Comparison of ENCODE assay signal across 8 cellular contexts in the genomic region with DNA sequence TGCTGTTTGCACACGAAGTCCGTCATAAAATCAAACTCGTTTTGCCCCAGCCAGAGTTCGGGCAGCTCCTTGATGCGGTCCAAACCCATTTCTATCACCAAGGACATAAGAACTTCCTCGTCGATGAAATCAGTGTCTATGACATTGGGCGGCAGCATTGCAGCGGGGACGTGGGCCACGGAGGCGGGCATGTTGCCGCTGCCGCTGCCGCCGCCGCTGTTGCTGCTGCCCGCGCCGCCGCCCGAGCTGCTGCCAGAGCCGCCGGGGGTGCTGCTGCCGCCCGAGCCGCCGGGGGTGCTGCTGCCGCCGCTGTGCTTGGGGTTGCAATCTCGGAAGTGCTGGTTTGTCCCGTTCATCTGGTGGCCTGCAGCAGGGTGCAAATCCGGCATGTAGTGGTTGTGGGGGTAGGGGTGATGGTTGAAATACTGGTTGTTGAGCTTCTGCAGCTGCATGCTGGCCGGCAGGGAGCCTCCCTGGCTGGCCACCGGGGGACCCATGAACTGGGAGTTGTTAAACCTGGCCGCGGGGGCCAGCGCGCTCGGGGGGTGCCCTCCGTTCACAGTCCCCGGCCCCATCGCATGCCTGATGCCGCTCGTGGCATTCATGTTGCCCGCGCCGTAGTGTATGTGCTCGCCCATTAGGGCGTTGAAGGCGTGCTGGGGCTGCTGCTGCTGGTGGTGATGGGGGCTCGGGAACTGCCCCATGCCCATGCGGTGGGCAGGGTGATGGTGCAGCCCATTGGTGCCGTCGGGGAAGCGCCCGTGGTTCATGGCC. TPM values are rescaled to one million over a fixed set of nuclear protein-coding genes. Genes with fewer than 3 reads are reported as not detected.
DNase-seq lines count a peak whose midpoint lies in the region; ATAC-seq and TF ChIP-seq lines count a peak whose summit lies in the region.

No MANE protein-coding gene starts in this region.

- peak overlapping the region; percentile 99 for H3K4me3 Mint-ChIP-seq in activated T-helper 1 cell treated with anti-CD3 and anti-CD28 coated beads, Interleukin-12 subunit alpha, Interleukin-12 subunit beta, Interleukin-2, Interleukin-4 antibody, amounts not matched to agents 30 ng/mL and 10 ng/mL and 1 ng/mL, durations not matched to agents 14 hours and 24 hours and 36 hours

- TF ChIP-seq CTCF in AG04450 (IDR thresholded peaks at IDR 0.05; ENCODE audit: low read depth, low read length) = peak; percentile 18; the same call in 1 of the 2 replicates
- peak; percentile 42 for TF ChIP-seq CTCF in OCI-LY3 (IDR thresholded peaks at IDR 0.05; ENCODE audit: low read depth, low read length)
- TF ChIP-seq CTCF in fibroblast of mammary gland (conservative IDR thresholded peaks at IDR 0.05; ENCODE audit: control insufficient read depth, insufficient read depth, low read depth, low read length) = no peak
- peak; percentile 60 for TF ChIP-seq CTCF in neural cell (IDR thresholded peaks at IDR 0.05; ENCODE audit: poor library complexity, severe bottlenecking)
- TF ChIP-seq CTCF in stomach (IDR thresholded peaks at IDR 0.05) = peak in 3 of 7 experiments; percentile 27 to 35 (median 32)

- H2AFZ ChIP-seq in OCI-LY3 (ENCODE audit: low read depth, low read length) = peak overlapping the region; percentile 48; the same call in 1 of the 2 replicates
- no peak overlapping the region for H2AFZ ChIP-seq in neural cell (ENCODE audit: low read depth, low read length)

- WGBS in stomach, 5 donors = 0 to 2% (median 1%) methylated on average over 23 to 57 of the region's 57 CpGs

- peaks cover 6% of the 10 kb centered on the region for H3F3A ChIP-seq in neural cell (ENCODE audit: insufficient read depth, low read length, poor library complexity, severe bottlenecking)

- TF ChIP-seq POLR2A in stomach (IDR thresholded peaks at IDR 0.05) = no peak

- peaks cover 14% of the 10 kb centered on the region for H3K36me3 Mint-ChIP-seq in activated T-helper 1 cell treated with anti-CD3 and anti-CD28 coated beads, Interleukin-12 subunit alpha, Interleukin-12 subunit beta, Interleukin-2, Interleukin-4 antibody, amounts not matched to agents 30 ng/mL and 10 ng/mL and 1 ng/mL, durations not matched to agents 14 hours and 24 hours and 36 hours (ENCODE audit: low read depth)

- no peaks in the 10 kb centered on the region for H3K27me3 Mint-ChIP-seq in activated T-helper 1 cell treated with anti-CD3 and anti-CD28 coated beads, Interleukin-12 subunit alpha, Interleukin-12 subunit beta, Interleukin-2, Interleukin-4 antibody, amounts not matched to agents 30 ng/mL and 10 ng/mL and 1 ng/mL, durations not matched to agents 14 hours and 24 hours and 36 hours (ENCODE audit: insufficient read depth)

- no peaks in the 10 kb centered on the region for H3K9me2 ChIP-seq in neural cell (ENCODE audit: insufficient read depth, low read length)

- H3K9ac ChIP-seq in OCI-LY3 (ENCODE audit: low read length) (peak overlapping the region; percentile 98), neural cell (ENCODE audit: low read length) (peak overlapping the region; percentile 98)

- no peaks in the 10 kb centered on the region; the same call in 1 of the 2 replicates for H4K20me1 ChIP-seq in OCI-LY3 (ENCODE audit: insufficient read depth, low read length)
- peaks cover 10% of the 10 kb centered on the region for H4K20me1 ChIP-seq in neural cell (ENCODE audit: insufficient read depth)

- POLR2A ChIA-PET in AG04450 (lab: Yijun Ruan, JAX) = interaction anchor here (0.6 to 4.2 kb wide), 32 partner anchors 34 to 1165 kb away, joined by 3 to 66 read pairs (median 6); no protein-coding TSS in a partner anchor

- peak; percentile 66 for TF ChIP-seq RAD21 in neural cell (conservative IDR thresholded peaks at IDR 0.05)

- H3K79me2 ChIP-seq in OCI-LY3 (ENCODE audit: low read length) (peaks cover 28% of the 10 kb centered on the region), neural cell (replicated peaks; ENCODE audit: insufficient read depth, low read length) (peaks cover 34% of the 10 kb centered on the region)

- ATAC-seq in GM18861 (IDR thresholded peaks at IDR 0.05; ENCODE audit: unreplicated experiment) = peak; percentile 18
- ATAC-seq in HG03159 (IDR thresholded peaks at IDR 0.05; ENCODE audit: unreplicated experiment) = peak; percentile 30

- peaks cover 11% of the 10 kb centered on the region for H3K36me3 ChIP-seq in OCI-LY3 (replicated peaks; ENCODE audit: low read depth, low read length)
- H3K36me3 ChIP-seq in neural cell (ENCODE audit: insufficient read depth, low read length) = no peaks in the 10 kb centered on the region
- H3K36me3 ChIP-seq in stomach = peaks cover 0 to 27% (median 6%) of the 10 kb centered on the region in 4 donors

- no peaks in the 10 kb centered on the region for H3K9me3 Mint-ChIP-seq in activated T-helper 1 cell treated with anti-CD3 and anti-CD28 coated beads, Interleukin-12 subunit alpha, Interleukin-12 subunit beta, Interleukin-2, Interleukin-4 antibody, amounts not matched to agents 30 ng/mL and 10 ng/mL and 1 ng/mL, durations not matched to agents 14 hours and 24 hours and 36 hours

- H3K27ac ChIP-seq in AG04450 (ENCODE audit: low read depth, low read length) = peak overlapping the region; percentile 96
- peak overlapping the region; percentile 98 for H3K27ac ChIP-seq in OCI-LY3 (ENCODE audit: low read length)
- H3K27ac ChIP-seq in neural cell (ENCODE audit: low read length) = peak overlapping the region; percentile 98
- H3K27ac ChIP-seq in stomach = peak overlapping the region; percentile 92 to 100 (median 97)

- no peak for TF ChIP-seq EP300 in neural cell (conservative IDR thresholded peaks at IDR 0.05; ENCODE audit: poor library complexity, severe bottlenecking)
- no peak for TF ChIP-seq EP300 in stomach (IDR thresholded peaks at IDR 0.05)

- H3K4me3 ChIP-seq in AG04450 (ENCODE audit: low read depth, low read length) (peak overlapping the region; percentile 96), OCI-LY3 (ENCODE audit: low read length) (peak overlapping the region; percentile 99), fibroblast of mammary gland (ENCODE audit: control insufficient read depth, low read depth, low read length) (peak overlapping the region; percentile 97), neural cell (ENCODE audit: low read length) (peak overlapping the region; percentile 87), stomach (peak overlapping the region; percentile 69 to 93 (median 83))

- peak overlapping the region; percentile 99 for H3K27ac Mint-ChIP-seq in activated T-helper 1 cell treated with anti-CD3 and anti-CD28 coated beads, Interleukin-12 subunit alpha, Interleukin-12 subunit beta, Interleukin-2, Interleukin-4 antibody, amounts not matched to agents 30 ng/mL and 10 ng/mL and 1 ng/mL, durations not matched to agents 14 hours and 24 hours and 36 hours

- H3K4me2 ChIP-seq in OCI-LY3 (ENCODE audit: low read length) (peak overlapping the region; percentile 97), neural cell (ENCODE audit: low read length) (peak overlapping the region; percentile 75)

- DNase-seq in AG04450 (ENCODE audit: low read depth, low spot score) = no peak
- peak; percentile 63 for DNase-seq in activated T-helper 1 cell treated with anti-CD3 and anti-CD28 coated beads, Interleukin-12 subunit alpha, Interleukin-12 subunit beta, Interleukin-2, Interleukin-4 antibody, amounts not matched to agents 30 ng/mL and 10 ng/mL and 1 ng/mL, durations not matched to agents 14 hours and 24 hours and 36 hours (ENCODE audit: low spot score)
- peak; percentile 36 for DNase-seq in fibroblast of mammary gland (ENCODE audit: low read depth)
- DNase-seq in stomach = peak; percentile 75

- peaks cover 36% of the 10 kb centered on the region for H3K4me1 Mint-ChIP-seq in activated T-helper 1 cell treated with anti-CD3 and anti-CD28 coated beads, Interleukin-12 subunit alpha, Interleukin-12 subunit beta, Interleukin-2, Interleukin-4 antibody, amounts not matched to agents 30 ng/mL and 10 ng/mL and 1 ng/mL, durations not matched to agents 14 hours and 24 hours and 36 hours (ENCODE audit: low read depth)

- H3K4me1 ChIP-seq in OCI-LY3 (ENCODE audit: low read length) (peaks cover 14% of the 10 kb centered on the region), stomach (peaks cover 11 to 56% (median 47%) of the 10 kb centered on the region in 4 donors)

- intact Hi-C loops in activated T-helper 1 cell treated with anti-CD3 and anti-CD28 coated beads, Interleukin-12 subunit alpha, Interleukin-12 subunit beta, Interleukin-2, Interleukin-4 antibody, amounts not matched to agents 30 ng/mL and 10 ng/mL and 1 ng/mL, durations not matched to agents 14 hours and 24 hours and 36 hours (cut with micrococcal nuclease) = loop anchor here (1.0 to 10.0 kb wide), 4 partner anchors 524 to 1401 kb away; no protein-coding TSS in a partner anchor
- intact Hi-C loops in stomach (cut with DNase I; ENCODE audit: low total_unique reads) = loop anchor here (10.0 kb wide), 1 partner anchor 1071 kb away; no protein-coding TSS in a partner anchor

- H3K9me3 ChIP-seq in AG04450 (ENCODE audit: control insufficient read depth, insufficient read depth, low read length) (peaks cover 4% of the 10 kb centered on the region; the same call in 1 of the 2 replicates), OCI-LY3 (ENCODE audit: insufficient read depth, low read length) (no peaks in the 10 kb centered on the region), neural cell (ENCODE audit: low read length) (no peaks in the 10 kb centered on the region), stomach (no peaks in the 10 kb centered on the region)

- H3K27me3 ChIP-seq in AG04450 (ENCODE audit: control insufficient read depth, insufficient read depth, low read length) (no peaks in the 10 kb centered on the region), OCI-LY3 (ENCODE audit: low read depth, low read length) (no peaks in the 10 kb centered on the region), neural cell (ENCODE audit: insufficient read depth, low read depth, low read length) (no peaks in the 10 kb centered on the region), stomach (no peaks in the 10 kb centered on the region)

- CTCF ChIA-PET in AG04450 (lab: Charles Lee) = interaction anchor here (0.7 kb wide), 1 partner anchor 499 kb away, joined by 3 read pairs; no protein-coding TSS in a partner anchor

RNA-seq across cellular contexts. Expression of a gene that starts 1.1 kb away (rescaled TPM):
- 95.6 and 117 TPM in 2 replicates for polyA plus RNA-seq in AG04450 (2011; rRNA removed)
- 55.7 and 57.7 TPM in 2 replicates for polyA minus RNA-seq in AG04450 (2011; rRNA and poly(A)+ RNA removed)
- total RNA-seq in activated T-helper 1 cell treated with anti-CD3 and anti-CD28 coated beads, Interleukin-12 subunit alpha, Interleukin-12 subunit beta, Interleukin-2, Interleukin-4 antibody, amounts not matched to agents 30 ng/mL and 10 ng/mL and 1 ng/mL, durations not matched to agents 14 hours and 24 hours and 36 hours = 72.5 and 73.7 TPM in 2 replicates
- polyA plus RNA-seq in neural cell = 38.1 and 41.9 TPM in 2 replicates
- polyA minus RNA-seq in neural cell = 49.8 and 64.3 TPM in 2 replicates
- total RNA-seq in stomach = 100 to 1,000 TPM in 1 of 5 donors, 10 to 100 TPM in 4; 22.3 to 102 (median 40.3) TPM
- 10 to 100 TPM; 15.3 to 32.7 (median 18.6) TPM for polyA plus RNA-seq in stomach
